ENCODE assay signal across 16 cellular contexts in the genomic region with DNA sequence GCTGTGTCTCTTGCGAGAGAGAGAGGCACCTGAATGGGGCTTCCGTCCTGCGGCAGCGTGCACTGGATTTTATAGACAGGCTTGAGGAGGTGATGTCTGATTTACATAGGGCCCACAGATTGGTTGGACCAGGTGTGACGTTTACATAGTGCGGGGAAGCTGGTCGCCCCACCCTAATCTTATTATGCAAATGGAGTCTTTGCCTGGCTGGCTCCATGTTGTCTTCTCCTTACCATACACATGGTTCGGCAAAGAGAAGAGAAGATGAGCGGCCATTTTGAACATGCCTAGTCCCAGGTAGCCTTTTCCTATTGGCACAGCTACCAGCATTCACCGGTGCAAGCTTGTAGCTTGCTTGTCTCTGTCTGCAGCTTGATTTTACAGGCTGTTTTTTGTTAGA.
DNase-seq lines count a peak whose midpoint lies in the region; ATAC-seq and TF ChIP-seq lines count a peak whose summit lies in the region.
"Had no signal": no experiment of that assay in that cellular context is flagged by ENCODE, and none has a peak within 500 bp of the region (broad histone marks: within the 10 kb centered on the region; RNA-seq: fewer than 3 reads in every experiment).

No MANE protein-coding gene starts in this region.

- H4K8ac ChIP-seq in mesendoderm (ENCODE audit: low read depth, low read length), result no peak overlapping the region

- H3K56ac ChIP-seq in mesendoderm (ENCODE audit: low read length), result no peak overlapping the region

- H3K4me1 ChIP-seq in mesendoderm (ENCODE audit: control insufficient read depth, low read depth, low read length), result no peaks in the 10 kb centered on the region

- peaks cover 47% of the 10 kb centered on the region for H3K4me1 Mint-ChIP-seq in WTC11
- no peaks in the 10 kb centered on the region for H3K4me1 Mint-ChIP-seq in MCF 10A (ENCODE audit: insufficient read depth, unreplicated experiment)

- no peak for ATAC-seq in WTC11

- peaks cover 9% of the 10 kb centered on the region for H3K27me3 Mint-ChIP-seq in WTC11 (ENCODE audit: low read depth)
- no peaks in the 10 kb centered on the region for H3K27me3 Mint-ChIP-seq in MCF 10A (ENCODE audit: insufficient read depth, unreplicated experiment)

- H3K27ac Mint-ChIP-seq in WTC11 (peak overlapping the region; percentile 99), MCF 10A (ENCODE audit: low read depth, unreplicated experiment) (no peak overlapping the region)

- no TSS peak for BruUV-seq in MCF 10A (replicated peaks; lab: Mats Ljungman, UMichigan)

- DNase-seq in NCI-H2081 (lab: John Stamatoyannopoulos, UW) (peak; percentile 6 to 31), NCI-H2081 treated with DMSO at 0.1 percent for 48 hours (lab: John Stamatoyannopoulos, UW) (no peak), NCI-H146 treated with DMSO at 0.1 percent for 48 hours (lab: John Stamatoyannopoulos, UW; ENCODE audit: unreplicated experiment) (peak; percentile 20), WTC11 (ENCODE audit: low spot score) (no peak), mesendoderm (no peak), RWPE1 (ENCODE audit: low spot score) (no peak), MCF 10A (ENCODE audit: unreplicated experiment) (no peak), NCI-H1694 treated with DMSO at 0.1 percent for 48 hours (lab: John Stamatoyannopoulos, UW) (no peak)
- DNase-seq: 8988T; C1 segment of cervical spinal cord; DMS 273 treated with DMSO at 0.1 percent for 48 hours; NCI-H1092 treated with DMSO at 0.1 percent for 48 hours; NK-92 treated with Interleukin-12 subunit alpha and Interleukin-12 subunit beta, amount 100 ng/mL, for 24 hours; OCI-M1; T-helper 1 cell had no signal

- no peaks in the 10 kb centered on the region for H3K27me3 ChIP-seq in mesendoderm (ENCODE audit: insufficient read depth, low read length, poor library complexity)

- peak overlapping the region; percentile 99 for H3K18ac ChIP-seq in mesendoderm (ENCODE audit: low read length)

- no peak overlapping the region for H2BK120ac ChIP-seq in mesendoderm (ENCODE audit: low read depth, low read length)

- no peaks in the 10 kb centered on the region for H3K79me1 ChIP-seq in mesendoderm (ENCODE audit: low read length)

- H2BK15ac ChIP-seq in mesendoderm (replicated peaks; ENCODE audit: low read depth), result no peak overlapping the region

- no peak overlapping the region for H2BK5ac ChIP-seq in mesendoderm (ENCODE audit: low read length)

- H3K9ac ChIP-seq in mesendoderm (ENCODE audit: low read length), result no peak overlapping the region

- H3K9me3 Mint-ChIP-seq in WTC11, result peaks cover 37% of the 10 kb centered on the region
- peaks cover 16% of the 10 kb centered on the region for H3K9me3 Mint-ChIP-seq in MCF 10A (ENCODE audit: unreplicated experiment)

- WGBS in mesendoderm (ENCODE audit: extremely low coverage, insufficient coverage, low lambda C conversion rate), result no CpG with 5 or more reads among the region's 10 CpGs

- no peaks in the 10 kb centered on the region for H3K79me2 ChIP-seq in mesendoderm (ENCODE audit: control insufficient read depth, insufficient read depth, low read length)

- TF ChIP-seq CTCF in WTC11 (IDR thresholded peaks at IDR 0.05) (no peak), RWPE1 (conservative IDR thresholded peaks at IDR 0.05; ENCODE audit: low read depth) (no peak), MCF 10A (IDR thresholded peaks at IDR 0.05; ENCODE audit: unreplicated experiment) (no peak)

- no peak overlapping the region for H2AK5ac ChIP-seq in mesendoderm (ENCODE audit: low read length)

- H4K5ac ChIP-seq in mesendoderm (ENCODE audit: low read length), result peak overlapping the region; percentile 61

- CTCF ChIA-PET in WTC11 (lab: Charles Lee), result interaction anchor here (1.2 kb wide), 2 partner anchors 9 to 859 kb away, joined by 5 to 6 read pairs; no protein-coding TSS in a partner anchor
- CTCF ChIA-PET in RWPE1 (lab: Yijun Ruan, JAX), result no interaction called here
- CTCF ChIA-PET in MCF 10A (lab: Yijun Ruan, JAX), result no interaction called here

- H3K4me3 ChIP-seq in mesendoderm (ENCODE audit: low read length), result no peak overlapping the region
- H3K4me3 ChIP-seq: SK-N-MC had no signal

- no peak overlapping the region for H3K4me2 ChIP-seq in mesendoderm (ENCODE audit: low read length)

- H3K36me3 Mint-ChIP-seq in WTC11 (peaks cover 34% of the 10 kb centered on the region), MCF 10A (ENCODE audit: insufficient read depth, unreplicated experiment) (no peaks in the 10 kb centered on the region)

- no peak overlapping the region for H3K4ac ChIP-seq in mesendoderm (ENCODE audit: low read depth, low read length)

- H3K4me3 Mint-ChIP-seq in WTC11, result no peak overlapping the region
- H3K4me3 Mint-ChIP-seq in MCF 10A (ENCODE audit: unreplicated experiment), result no peak overlapping the region

- H3K36me3 ChIP-seq in mesendoderm (ENCODE audit: control insufficient read depth, insufficient read depth, low read length), result no peaks in the 10 kb centered on the region

- H3K23ac ChIP-seq in mesendoderm (ENCODE audit: low read length), result no peak overlapping the region

- intact Hi-C loops in MCF 10A (cut with micrococcal nuclease), result no loop called here

- POLR2A ChIA-PET in WTC11 (lab: Charles Lee), result interaction anchor here (0.6 kb wide), 1 partner anchor 105 kb away, joined by 5 read pairs; no protein-coding TSS in a partner anchor
- POLR2A ChIA-PET in RWPE1 (lab: Yijun Ruan, JAX; ENCODE audit: low non-redundant PET), result no interaction called here
- POLR2A ChIA-PET in MCF 10A (lab: Yijun Ruan, JAX), result no interaction called here

- H3K27ac ChIP-seq in mesendoderm (ENCODE audit: low read depth, low read length) (no peak overlapping the region), RWPE1 (no peak overlapping the region)
- H3K27ac ChIP-seq: SK-N-MC had no signal

TF ChIP-seq in WTC11, 78 proteins besides CTCF, POLR2A, EP300 and RAD21:
- TF ChIP-seq, protein P1, sequence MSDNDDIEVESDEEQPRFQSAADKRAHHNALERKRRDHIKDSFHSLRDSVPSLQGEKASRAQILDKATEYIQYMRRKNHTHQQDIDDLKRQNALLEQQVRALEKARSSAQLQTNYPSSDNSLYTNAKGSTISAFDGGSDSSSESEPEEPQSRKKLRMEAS (CRISPR knock-in tag; IDR thresholded peaks at IDR 0.05), result no peak
- no peak for TF ChIP-seq NR2C2 (CRISPR knock-in tag; IDR thresholded peaks at IDR 0.05)
- no peak for TF ChIP-seq OVOL2 (CRISPR knock-in tag; IDR thresholded peaks at IDR 0.05; ENCODE audit: borderline replicate concordance)
- TF ChIP-seq, protein P2, sequence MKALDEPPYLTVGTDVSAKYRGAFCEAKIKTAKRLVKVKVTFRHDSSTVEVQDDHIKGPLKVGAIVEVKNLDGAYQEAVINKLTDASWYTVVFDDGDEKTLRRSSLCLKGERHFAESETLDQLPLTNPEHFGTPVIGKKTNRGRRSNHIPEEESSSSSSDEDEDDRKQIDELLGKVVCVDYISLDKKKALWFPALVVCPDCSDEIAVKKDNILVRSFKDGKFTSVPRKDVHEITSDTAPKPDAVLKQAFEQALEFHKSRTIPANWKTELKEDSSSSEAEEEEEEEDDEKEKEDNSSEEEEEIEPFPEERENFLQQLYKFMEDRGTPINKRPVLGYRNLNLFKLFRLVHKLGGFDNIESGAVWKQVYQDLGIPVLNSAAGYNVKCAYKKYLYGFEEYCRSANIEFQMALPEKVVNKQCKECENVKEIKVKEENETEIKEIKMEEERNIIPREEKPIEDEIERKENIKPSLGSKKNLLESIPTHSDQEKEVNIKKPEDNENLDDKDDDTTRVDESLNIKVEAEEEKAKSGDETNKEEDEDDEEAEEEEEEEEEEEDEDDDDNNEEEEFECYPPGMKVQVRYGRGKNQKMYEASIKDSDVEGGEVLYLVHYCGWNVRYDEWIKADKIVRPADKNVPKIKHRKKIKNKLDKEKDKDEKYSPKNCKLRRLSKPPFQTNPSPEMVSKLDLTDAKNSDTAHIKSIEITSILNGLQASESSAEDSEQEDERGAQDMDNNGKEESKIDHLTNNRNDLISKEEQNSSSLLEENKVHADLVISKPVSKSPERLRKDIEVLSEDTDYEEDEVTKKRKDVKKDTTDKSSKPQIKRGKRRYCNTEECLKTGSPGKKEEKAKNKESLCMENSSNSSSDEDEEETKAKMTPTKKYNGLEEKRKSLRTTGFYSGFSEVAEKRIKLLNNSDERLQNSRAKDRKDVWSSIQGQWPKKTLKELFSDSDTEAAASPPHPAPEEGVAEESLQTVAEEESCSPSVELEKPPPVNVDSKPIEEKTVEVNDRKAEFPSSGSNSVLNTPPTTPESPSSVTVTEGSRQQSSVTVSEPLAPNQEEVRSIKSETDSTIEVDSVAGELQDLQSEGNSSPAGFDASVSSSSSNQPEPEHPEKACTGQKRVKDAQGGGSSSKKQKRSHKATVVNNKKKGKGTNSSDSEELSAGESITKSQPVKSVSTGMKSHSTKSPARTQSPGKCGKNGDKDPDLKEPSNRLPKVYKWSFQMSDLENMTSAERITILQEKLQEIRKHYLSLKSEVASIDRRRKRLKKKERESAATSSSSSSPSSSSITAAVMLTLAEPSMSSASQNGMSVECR (CRISPR knock-in tag; IDR thresholded peaks at IDR 0.05; ENCODE audit: borderline replicate concordance), result no peak
- no peak for TF ChIP-seq SP1 (CRISPR knock-in tag; conservative IDR thresholded peaks at IDR 0.05)
- TF ChIP-seq MXD4 (CRISPR knock-in tag; IDR thresholded peaks at IDR 0.05; ENCODE audit: borderline replicate concordance), result no peak
- no peak for TF ChIP-seq EMX1 (CRISPR knock-in tag; IDR thresholded peaks at IDR 0.05)
- TF ChIP-seq, protein P3, sequence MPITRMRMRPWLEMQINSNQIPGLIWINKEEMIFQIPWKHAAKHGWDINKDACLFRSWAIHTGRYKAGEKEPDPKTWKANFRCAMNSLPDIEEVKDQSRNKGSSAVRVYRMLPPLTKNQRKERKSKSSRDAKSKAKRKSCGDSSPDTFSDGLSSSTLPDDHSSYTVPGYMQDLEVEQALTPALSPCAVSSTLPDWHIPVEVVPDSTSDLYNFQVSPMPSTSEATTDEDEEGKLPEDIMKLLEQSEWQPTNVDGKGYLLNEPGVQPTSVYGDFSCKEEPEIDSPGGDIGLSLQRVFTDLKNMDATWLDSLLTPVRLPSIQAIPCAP (CRISPR knock-in tag; IDR thresholded peaks at IDR 0.05), result no peak

Comparison
In these comparisons a context has a peak if more than half of its experiments do, and no peak if none do; other contexts are left out.
1. DNase-seq: peak in NCI-H2081 (2 of 2) and NCI-H146 treated with DMSO at 0.1 percent for 48 hours (single experiment); none in NCI-H2081 treated with DMSO at 0.1 percent for 48 hours (single experiment), WTC11 (single experiment), mesendoderm (single experiment), RWPE1 (single experiment), MCF 10A (single experiment) and NCI-H1694 treated with DMSO at 0.1 percent for 48 hours (single experiment).